Comparison of ENCODE assay signal across 14 cellular contexts in genomic region chr11:111069076-111069475, GRCh38.
DNase-seq lines count a peak whose midpoint lies in the region; ATAC-seq and TF ChIP-seq lines count a peak whose summit lies in the region.
"Had no signal": no experiment of that assay in that cellular context is flagged by ENCODE, and none has a peak within 500 bp of the region (broad histone marks: within the 10 kb centered on the region; RNA-seq: fewer than 3 reads in every experiment).

No MANE protein-coding gene starts in this region.

- dilution Hi-C loops in mammary epithelial cell (cut with HindIII; ENCODE audit: low sequenced_read_pairs), result no loop called here

- H3K79me2 ChIP-seq in mammary epithelial cell (ENCODE audit: insufficient read depth, low read length), result no peaks in the 10 kb centered on the region
- no peaks in the 10 kb centered on the region for H3K79me2 ChIP-seq in smooth muscle cell (ENCODE audit: low read depth)

- intact Hi-C loops in CD14-positive monocyte (cut with micrococcal nuclease), result no loop called here
- intact Hi-C loops in mammary epithelial cell (cut with micrococcal nuclease), result no loop called here

- no peak overlapping the region for H3K4me2 ChIP-seq in mammary epithelial cell (ENCODE audit: insufficient read depth, low read depth, low read length)
- H3K4me2 ChIP-seq in smooth muscle cell, result no peak overlapping the region

- H3K4me1 ChIP-seq in mammary epithelial cell (ENCODE audit: insufficient read depth, low read length) (no peaks in the 10 kb centered on the region), smooth muscle cell (ENCODE audit: low read depth) (no peaks in the 10 kb centered on the region)
- H3K4me1 ChIP-seq: HAP-1 had no signal

- H3K36me3 Mint-ChIP-seq in CD14-positive monocyte, result peaks cover 0 to 3% of the 10 kb centered on the region in 2 donors
- no peaks in the 10 kb centered on the region for H3K36me3 Mint-ChIP-seq in activated naive CD4-positive, alpha-beta T cell treated with anti-CD3 and anti-CD28 coated beads, Interleukin-2, amount 50 U/mL, for 72 hours
- H3K36me3 Mint-ChIP-seq in T-cell, result no peaks in the 10 kb centered on the region
- H3K36me3 Mint-ChIP-seq: activated naive CD4-positive, alpha-beta T cell treated with anti-CD3 and anti-CD28 coated beads, Interleukin-2, amount 50 U/mL, for 24 hours had no signal

- no peaks in the 10 kb centered on the region for H3K27me3 ChIP-seq in mammary epithelial cell (ENCODE audit: insufficient read depth, low read length)
- no peaks in the 10 kb centered on the region for H3K27me3 ChIP-seq in smooth muscle cell (ENCODE audit: low read depth)

- TF ChIP-seq CTCF in CD14-positive monocyte (IDR thresholded peaks at IDR 0.05) (no peak), mammary epithelial cell (conservative IDR thresholded peaks at IDR 0.05 in 1 of 2, IDR thresholded peaks at IDR 0.05 in 1 of 2; ENCODE audit: extremely low read depth in 1 of 2, insufficient read depth in 1 of 2, low read depth in 1 of 2, low read length in 2 of 2) (peak; percentile 17 to 33), smooth muscle cell (IDR thresholded peaks at IDR 0.05; ENCODE audit: borderline replicate concordance, insufficient read depth, poor library complexity, severe bottlenecking) (no peak)

- H3K9ac ChIP-seq in mammary epithelial cell (ENCODE audit: insufficient read depth, low read length) (no peak overlapping the region), smooth muscle cell (ENCODE audit: low read depth) (no peak overlapping the region)

- H3K4me3 ChIP-seq in mammary epithelial cell (replicated peaks in 1 of 3; ENCODE audit: insufficient read depth in 1 of 3, low read depth in 2 of 3, low read length in 3 of 3) (no peak overlapping the region), smooth muscle cell (no peak overlapping the region)
- H3K4me3 ChIP-seq: HAP-1 had no signal

- H2AFZ ChIP-seq in mammary epithelial cell (ENCODE audit: low read depth, low read length), result no peak overlapping the region
- H2AFZ ChIP-seq in smooth muscle cell (ENCODE audit: low read depth), result no peak overlapping the region

- no TSS peak for BruUV-seq in mammary epithelial cell (replicated peaks; lab: Mats Ljungman, UMichigan)

- H3K27ac Mint-ChIP-seq in CD14-positive monocyte (peak overlapping the region in 6 of 7 donors; percentile 3 to 91 (median 81)), T-cell (no peak overlapping the region)
- H3K27ac Mint-ChIP-seq in activated naive CD4-positive, alpha-beta T cell treated with anti-CD3 and anti-CD28 coated beads, Interleukin-2, amount 50 U/mL, for 72 hours, result no peak overlapping the region
- H3K27ac Mint-ChIP-seq: activated CD8-positive, alpha-beta T cell treated with anti-CD3 and anti-CD28 coated beads, Interleukin-2, amount 10 ng/mL, durations not matched to agents 7 days and 5 days; activated naive CD4-positive, alpha-beta T cell treated with anti-CD3 and anti-CD28 coated beads, Interleukin-2, amount 50 U/mL, for 24 hours had no signal

- no peaks in the 10 kb centered on the region for H4K20me1 ChIP-seq in mammary epithelial cell (ENCODE audit: insufficient read depth, low read length)
- H4K20me1 ChIP-seq in smooth muscle cell (ENCODE audit: low read depth), result no peaks in the 10 kb centered on the region

- peak; percentile 63 for DNase-seq in CD14-positive monocyte (ENCODE audit: low spot score)
- DNase-seq in HT-29 (ENCODE audit: low spot score), result peak; percentile 56
- peak; percentile 27 for DNase-seq in mammary epithelial cell
- DNase-seq in iris pigment epithelial cell (ENCODE audit: low read depth), result peak; percentile 89
- no peak for DNase-seq in smooth muscle cell (lab: John Stamatoyannopoulos, UW; ENCODE audit: unreplicated experiment)
- DNase-seq in activated naive CD4-positive, alpha-beta T cell treated with anti-CD3 and anti-CD28 coated beads, Interleukin-2, amount 50 U/mL, for 72 hours (ENCODE audit: low spot score in 2 of 2), result no peak
- no peak for DNase-seq in T-cell
- DNase-seq: activated CD8-positive, alpha-beta T cell treated with anti-CD3 and anti-CD28 coated beads, Interleukin-2, amount 10 ng/mL, durations not matched to agents 7 days and 5 days; effector CD8-positive, alpha-beta T cell; KG1; retina had no signal

- H3K27me3 Mint-ChIP-seq in CD14-positive monocyte (ENCODE audit: low read depth in 3 of 3) (no peaks in the 10 kb centered on the region), T-cell (no peaks in the 10 kb centered on the region)

- H3K9me3 Mint-ChIP-seq in CD14-positive monocyte (peaks cover 0 to 10% (median 7%) of the 10 kb centered on the region in 7 donors), T-cell (peaks cover 8 to 11% (median 10%) of the 10 kb centered on the region in 3 donors)
- H3K9me3 Mint-ChIP-seq in activated naive CD4-positive, alpha-beta T cell treated with anti-CD3 and anti-CD28 coated beads, Interleukin-2, amount 50 U/mL, for 72 hours, result no peaks in the 10 kb centered on the region
- H3K9me3 Mint-ChIP-seq: activated naive CD4-positive, alpha-beta T cell treated with anti-CD3 and anti-CD28 coated beads, Interleukin-2, amount 50 U/mL, for 24 hours had no signal

- H3K4me1 Mint-ChIP-seq in CD14-positive monocyte (peaks cover 13% of the 10 kb centered on the region), T-cell (no peaks in the 10 kb centered on the region)
- H3K4me1 Mint-ChIP-seq: activated naive CD4-positive, alpha-beta T cell treated with anti-CD3 and anti-CD28 coated beads, Interleukin-2, amount 50 U/mL, for 24 hours had no signal

- H3K27ac ChIP-seq in mammary epithelial cell (ENCODE audit: insufficient read depth, low read depth, low read length) (no peak overlapping the region), smooth muscle cell (ENCODE audit: low read depth) (no peak overlapping the region)

- H3K9me3 ChIP-seq in mammary epithelial cell (replicated peaks; ENCODE audit: insufficient read depth, low read length) (peaks cover 4% of the 10 kb centered on the region), smooth muscle cell (replicated peaks; ENCODE audit: low read depth) (no peaks in the 10 kb centered on the region)
- H3K9me3 ChIP-seq: HAP-1 had no signal

- POLR2A ChIA-PET in T-cell (lab: Charles Lee), result no interaction called here

- H3F3A ChIP-seq in smooth muscle cell (ENCODE audit: low read depth), result no peaks in the 10 kb centered on the region

- H3K4me3 Mint-ChIP-seq in CD14-positive monocyte (no peak overlapping the region), T-cell (no peak overlapping the region)
- H3K4me3 Mint-ChIP-seq: activated CD8-positive, alpha-beta T cell treated with anti-CD3 and anti-CD28 coated beads, Interleukin-2, amount 10 ng/mL, durations not matched to agents 7 days and 5 days; activated naive CD4-positive, alpha-beta T cell treated with anti-CD3 and anti-CD28 coated beads, Interleukin-2, amount 50 U/mL, for 24 hours had no signal

- ATAC-seq in activated naive CD4-positive, alpha-beta T cell treated with anti-CD3 and anti-CD28 coated beads, Interleukin-2, amount 50 U/mL, for 72 hours, result no peak
- ATAC-seq in T-cell (replicated peaks in 1 of 4) (no peak), HG02642 (IDR thresholded peaks at IDR 0.05; ENCODE audit: poor library complexity, unreplicated experiment) (no peak)
- ATAC-seq: activated CD8-positive, alpha-beta T cell treated with anti-CD3 and anti-CD28 coated beads, Interleukin-2, amount 10 ng/mL, durations not matched to agents 7 days and 5 days had no signal

- CTCF ChIA-PET in mammary epithelial cell (lab: Charles Lee; ENCODE audit: low non-redundant PET), result no interaction called here
- CTCF ChIA-PET in T-cell (lab: Charles Lee), result no interaction called here

- WGBS in mammary epithelial cell (ENCODE audit: low coverage, missing lambda C conversion rate), result 38% methylated on average over 1 of the region's 1 CpG
- WGBS in smooth muscle cell (ENCODE audit: low lambda C conversion rate), result 29% methylated on average over 1 of the region's 1 CpG

- H3K36me3 ChIP-seq in mammary epithelial cell (ENCODE audit: insufficient read depth, low read length) (no peaks in the 10 kb centered on the region), smooth muscle cell (ENCODE audit: low read depth) (peaks cover 5% of the 10 kb centered on the region)
- H3K36me3 ChIP-seq: HAP-1 had no signal

- in situ Hi-C loops in mammary epithelial cell (cut with MboI; ENCODE audit: low sequenced_read_pairs in 2 of 2), result no loop called here

Comparison
In these comparisons a context has a peak if more than half of its experiments do, and no peak if none do; other contexts are left out.
1. DNase-seq: peak in CD14-positive monocyte (single experiment), HT-29 (single experiment), mammary epithelial cell (single experiment) and iris pigment epithelial cell (single experiment); none in smooth muscle cell (single experiment), activated naive CD4-positive, alpha-beta T cell treated with anti-CD3 and anti-CD28 coated beads, Interleukin-2, amount 50 U/mL, for 72 hours (0 of 2) and T-cell (0 of 34).
2. H3K27ac Mint-ChIP-seq: peak in CD14-positive monocyte (6 of 7); none in activated naive CD4-positive, alpha-beta T cell treated with anti-CD3 and anti-CD28 coated beads, Interleukin-2, amount 50 U/mL, for 72 hours (0 of 2) and T-cell (0 of 2).
3. CTCF ChIP-seq: peak in mammary epithelial cell (2 of 2); none in CD14-positive monocyte (single experiment) and smooth muscle cell (single experiment).